In the genomic region with DNA sequence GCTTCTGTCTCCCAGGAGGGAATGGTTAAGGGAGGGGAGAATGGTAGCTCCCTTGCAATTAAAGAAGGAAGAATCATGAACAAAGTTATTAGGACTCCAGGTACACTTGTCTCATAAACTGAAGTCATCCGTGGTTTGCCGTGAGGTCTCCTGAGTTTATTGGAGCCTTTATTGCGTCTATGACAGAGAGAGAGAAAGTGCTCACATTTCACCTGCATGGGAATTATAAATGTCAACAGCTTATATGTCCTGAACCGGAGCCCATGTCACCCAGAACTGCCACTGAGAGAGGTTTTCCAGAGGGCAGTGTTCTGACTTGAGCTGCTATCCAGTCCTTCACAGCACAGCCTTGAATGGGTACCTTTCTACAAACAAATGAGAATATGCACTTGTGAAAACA, we compare ENCODE assay signal across 21 cellular contexts.
DNase-seq lines count a peak whose midpoint lies in the region; ATAC-seq and TF ChIP-seq lines count a peak whose summit lies in the region.
"Had no signal": no experiment of that assay in that cellular context is flagged by ENCODE, and none has a peak within 500 bp of the region (broad histone marks: within the 10 kb centered on the region; RNA-seq: fewer than 3 reads in every experiment).

No MANE protein-coding gene starts in this region.

- H3K9ac ChIP-seq in stomach smooth muscle (ENCODE audit: low read length in 2 of 2) = no peak overlapping the region
- H3K9ac ChIP-seq: BLaER1 had no signal

- no peak for TF ChIP-seq CTCF in heart left ventricle (IDR thresholded peaks at IDR 0.05)
- peak; percentile 34; the same call in 1 of the 2 replicates for TF ChIP-seq CTCF in VCaP (conservative IDR thresholded peaks at IDR 0.05)
- TF ChIP-seq CTCF in mucosa of descending colon (IDR thresholded peaks at IDR 0.05) = no peak

- H3K27ac ChIP-seq in heart left ventricle (peak overlapping the region in 6 of 12 donors; percentile 3 to 68 (median 43)), VCaP (peak overlapping the region; percentile 85), stomach smooth muscle (ENCODE audit: low read length) (peak overlapping the region; percentile 67)
- H3K27ac ChIP-seq: BLaER1, Peyer's patch had no signal

- H3K27me3 ChIP-seq in heart left ventricle (no peaks in the 10 kb centered on the region), stomach smooth muscle (ENCODE audit: control insufficient read depth in 1 of 2, insufficient read depth in 2 of 2, low read length in 2 of 2) (no peaks in the 10 kb centered on the region)
- H3K27me3 ChIP-seq: BLaER1, Peyer's patch had no signal

- intact Hi-C loops in heart left ventricle (cut with DNase I) = no loop called here
- intact Hi-C loops in cardiac septum (cut with DNase I) = no loop called here
- intact Hi-C loops in mucosa of descending colon (cut with DNase I, micrococcal nuclease) = no loop called here

- H3K36me3 ChIP-seq in heart left ventricle (peaks cover 0 to 76% (median 27%) of the 10 kb centered on the region in 9 donors), mucosa of descending colon (ENCODE audit: low read depth) (no peaks in the 10 kb centered on the region), stomach smooth muscle (ENCODE audit: control insufficient read depth in 2 of 2, insufficient read depth in 2 of 2, low read length in 2 of 2) (peaks cover 21 to 40% of the 10 kb centered on the region in 2 donors)

- no peak for TF ChIP-seq POLR2A in heart left ventricle (IDR thresholded peaks at IDR 0.05)

- H3K4me1 ChIP-seq in heart left ventricle (peaks cover 0 to 44% (median 22%) of the 10 kb centered on the region in 12 donors), mucosa of descending colon (ENCODE audit: low read depth) (peaks cover 16% of the 10 kb centered on the region), stomach smooth muscle (ENCODE audit: control insufficient read depth, insufficient read depth, low read length) (peaks cover 39% of the 10 kb centered on the region)

- no peak overlapping the region for H3K4me3 ChIP-seq in heart left ventricle
- H3K4me3 ChIP-seq in mucosa of descending colon = no peak overlapping the region
- no peak overlapping the region for H3K4me3 ChIP-seq in stomach smooth muscle (ENCODE audit: low read length in 2 of 2)
- H3K4me3 ChIP-seq: BLaER1, K562, Peyer's patch had no signal

- H3K9me3 ChIP-seq in heart left ventricle (no peaks in the 10 kb centered on the region), mucosa of descending colon (no peaks in the 10 kb centered on the region), stomach smooth muscle (ENCODE audit: control insufficient read depth in 2 of 2, low read length in 2 of 2) (no peaks in the 10 kb centered on the region)
- H3K9me3 ChIP-seq: BLaER1, Peyer's patch had no signal

- WGBS in heart left ventricle, 4 donors = 57 to 76% (median 63%) methylated on average over 4 of the region's 4 CpGs

- DNase-seq in heart left ventricle (peak in 1 of 5 donors; percentile 35), cardiac septum (ENCODE audit: low spot score) (no peak), mucosa of descending colon (peak in 1 of 3 donors; percentile 41), NCI-H146 (lab: John Stamatoyannopoulos, UW) (no peak), OCI-M2 (lab: John Stamatoyannopoulos, UW; ENCODE audit: unreplicated experiment) (no peak), GM03348 (ENCODE audit: low spot score) (no peak)
- DNase-seq: CD8-positive, alpha-beta memory T cell; DMS53; EL; GOT3; NCI-H1105 treated with DMSO at 0.1 percent for 48 hours; NCI-H187; NCI-H2107; NCI-H226; NCI-H524; Peyer's patch had no signal

- peak in 3 of 4 donors; percentile 33 to 54 (median 44) for ATAC-seq in heart left ventricle
- peak; percentile 83 for ATAC-seq in mucosa of descending colon
- ATAC-seq: HCT116, K562 had no signal
